8 cellular contexts compared by ENCODE assay signal in the genomic region with DNA sequence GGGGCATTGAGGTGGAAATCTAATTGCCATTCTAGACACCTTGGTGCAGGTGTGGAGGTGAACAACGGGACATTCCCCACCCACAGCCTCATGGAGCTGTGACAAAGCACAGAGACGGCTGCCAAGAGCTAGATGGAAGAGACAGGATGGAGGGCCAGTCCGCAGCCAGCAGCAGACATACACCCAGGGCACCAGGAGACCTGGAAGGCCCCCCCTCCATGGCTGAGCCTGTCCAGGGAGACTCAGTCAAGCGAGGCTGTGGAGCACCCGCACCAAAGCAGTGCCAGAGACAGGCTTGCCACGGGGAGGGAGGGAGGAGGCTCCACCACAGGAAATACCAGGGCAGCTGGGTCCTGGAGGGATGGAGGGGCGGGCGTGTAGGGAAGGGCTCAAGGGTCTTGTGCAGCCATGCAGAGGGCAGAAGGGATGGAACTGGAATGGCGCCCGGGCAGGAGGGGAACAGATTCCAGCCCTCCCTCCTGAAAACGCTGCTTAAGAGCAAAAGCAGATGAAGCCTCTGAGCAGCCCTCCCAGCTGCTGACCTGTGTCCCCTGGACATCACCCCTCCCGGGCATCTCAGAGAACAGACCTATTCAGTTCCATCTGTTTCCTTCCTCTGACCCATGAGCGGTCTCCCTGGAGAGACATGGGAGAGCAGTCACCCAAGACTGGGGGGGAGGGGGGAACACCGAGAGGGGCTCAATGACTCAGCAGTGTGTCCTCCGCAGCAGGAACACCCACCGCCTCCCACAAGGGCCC. TPM values are rescaled to one million over a fixed set of nuclear protein-coding genes. Genes with fewer than 3 reads are reported as not detected.
DNase-seq lines count a peak whose midpoint lies in the region; ATAC-seq and TF ChIP-seq lines count a peak whose summit lies in the region.

No MANE protein-coding gene starts in this region.

- DNase-seq in D341Med (ENCODE audit: low spot score) = peak; percentile 60
- peak; percentile 80 for DNase-seq in NCI-H2029 treated with DMSO at 0.1 percent for 48 hours (lab: John Stamatoyannopoulos, UW)
- DNase-seq in mammary epithelial cell = peak; percentile 54
- peak; percentile 52 for DNase-seq in lower lobe of right lung
- DNase-seq in transverse colon = no peak
- no peak for DNase-seq in occipital lobe (lab: John Stamatoyannopoulos, UW)

- no peaks in the 10 kb centered on the region for H3K36me3 ChIP-seq in mammary epithelial cell (ENCODE audit: insufficient read depth, low read length)
- no peaks in the 10 kb centered on the region for H3K36me3 ChIP-seq in lower lobe of right lung
- no peaks in the 10 kb centered on the region for H3K36me3 ChIP-seq in transverse colon

- intact Hi-C loops in mammary epithelial cell (cut with micrococcal nuclease) (no loop called here), lower lobe of right lung (cut with DNase I) (no loop called here), transverse colon (cut with DNase I; ENCODE audit: low total_unique reads) (no loop called here)

- peaks cover 3% of the 10 kb centered on the region for H4K20me1 ChIP-seq in mammary epithelial cell (ENCODE audit: insufficient read depth, low read length)

- peak; percentile 43 to 44 for ATAC-seq in lower lobe of right lung
- ATAC-seq in GM18861 (IDR thresholded peaks at IDR 0.05; ENCODE audit: unreplicated experiment) = no peak
- ATAC-seq in GM21619 (IDR thresholded peaks at IDR 0.05; ENCODE audit: unreplicated experiment) = no peak

- H3K27me3 ChIP-seq in mammary epithelial cell (ENCODE audit: insufficient read depth, low read length) = no peaks in the 10 kb centered on the region
- H3K27me3 ChIP-seq in lower lobe of right lung (ENCODE audit: low read depth) = no peaks in the 10 kb centered on the region
- H3K27me3 ChIP-seq in transverse colon = no peaks in the 10 kb centered on the region

- no peak overlapping the region for H3K27ac ChIP-seq in mammary epithelial cell (ENCODE audit: insufficient read depth, low read depth, low read length)
- peak overlapping the region; percentile 31 for H3K27ac ChIP-seq in lower lobe of right lung
- H3K27ac ChIP-seq in transverse colon = peak overlapping the region; percentile 14 to 59 (median 35)

- peak overlapping the region; percentile 46 for H2AFZ ChIP-seq in mammary epithelial cell (ENCODE audit: low read depth, low read length)

- H3K4me3 ChIP-seq in mammary epithelial cell (replicated peaks in 1 of 3; ENCODE audit: insufficient read depth in 1 of 3, low read depth in 2 of 3, low read length in 3 of 3) = no peak overlapping the region
- no peak overlapping the region for H3K4me3 ChIP-seq in lower lobe of right lung
- no peak overlapping the region for H3K4me3 ChIP-seq in transverse colon

- CTCF ChIA-PET in mammary epithelial cell (lab: Charles Lee; ENCODE audit: low non-redundant PET) = interaction anchor here (0.7 kb wide), 2 partner anchors 29 to 74 kb away, joined by 3 read pairs; no protein-coding TSS in a partner anchor

- H3K9me3 ChIP-seq in mammary epithelial cell (replicated peaks; ENCODE audit: insufficient read depth, low read length) (no peaks in the 10 kb centered on the region), lower lobe of right lung (no peaks in the 10 kb centered on the region), transverse colon (no peaks in the 10 kb centered on the region)

- no peak overlapping the region for H3K9ac ChIP-seq in mammary epithelial cell (ENCODE audit: insufficient read depth, low read length)

- H3K79me2 ChIP-seq in mammary epithelial cell (ENCODE audit: insufficient read depth, low read length) = peaks cover 86% of the 10 kb centered on the region

- TF ChIP-seq CTCF in mammary epithelial cell (conservative IDR thresholded peaks at IDR 0.05 in 1 of 2, IDR thresholded peaks at IDR 0.05 in 1 of 2; ENCODE audit: extremely low read depth in 1 of 2, insufficient read depth in 1 of 2, low read depth in 1 of 2, low read length in 2 of 2) (no peak), lower lobe of right lung (IDR thresholded peaks at IDR 0.05) (no peak), transverse colon (IDR thresholded peaks at IDR 0.05) (no peak)

- peaks cover 25% of the 10 kb centered on the region for H3K4me1 ChIP-seq in mammary epithelial cell (ENCODE audit: insufficient read depth, low read length)
- peaks cover 36% of the 10 kb centered on the region for H3K4me1 ChIP-seq in lower lobe of right lung
- peaks cover 20 to 43% (median 32%) of the 10 kb centered on the region in 4 donors for H3K4me1 ChIP-seq in transverse colon

- TF ChIP-seq POLR2A in transverse colon (IDR thresholded peaks at IDR 0.05) = no peak

- WGBS in mammary epithelial cell (ENCODE audit: low coverage, missing lambda C conversion rate) = 5% methylated on average over 8 of the region's 16 CpGs
- 39% methylated on average over 16 of the region's 16 CpGs; no CpG with 5 or more reads in 1 of the 2 donors for WGBS in transverse colon (ENCODE audit: low coverage in 1 of 2), 2 donors

- peak overlapping the region; percentile 76 for H3K4me2 ChIP-seq in mammary epithelial cell (ENCODE audit: insufficient read depth, low read depth, low read length)

- dilution Hi-C loops in mammary epithelial cell (cut with HindIII; ENCODE audit: low sequenced_read_pairs) = no loop called here

- BruUV-seq in mammary epithelial cell (replicated peaks; lab: Mats Ljungman, UMichigan) = no TSS peak

- no peak for TF ChIP-seq EP300 in transverse colon (IDR thresholded peaks at IDR 0.05; ENCODE audit: low read depth)

- in situ Hi-C loops in mammary epithelial cell (cut with MboI; ENCODE audit: low sequenced_read_pairs in 2 of 2) = no loop called here
- in situ Hi-C loops in transverse colon (cut with MboI; ENCODE audit: low pct_ligation_motif_present in 1 of 4, low pct_unique_long_range_greater_than_20kb in 1 of 4, low sequenced_read_pairs in 3 of 4) = no loop called here

RNA-seq across cellular contexts. Expression of a gene that starts 14.4 kb away (rescaled TPM):
- total RNA-seq in mammary epithelial cell (10 to 100 TPM; 10.3 to 30.9 TPM), lower lobe of right lung (40.3 TPM), transverse colon (10 to 100 TPM; 25.0 to 54.2 (median 38.0) TPM), occipital lobe (11.4 TPM)
- polyA plus RNA-seq in mammary epithelial cell = 10.9 TPM
- polyA minus RNA-seq in mammary epithelial cell = 50.8 TPM

RNA-seq across cellular contexts. Expression of a gene that starts 38.6 kb away (rescaled TPM):
- total RNA-seq in mammary epithelial cell = not detected
- not detected for polyA plus RNA-seq in mammary epithelial cell
- not detected for polyA minus RNA-seq in mammary epithelial cell
- total RNA-seq in lower lobe of right lung = not detected
- total RNA-seq in transverse colon = not detected
- total RNA-seq in occipital lobe = not detected

RNA-seq across cellular contexts. Expression of a gene that starts 38.8 kb away (rescaled TPM):
- total RNA-seq in mammary epithelial cell (1 to 10 TPM; 4.8 to 5.8 TPM), lower lobe of right lung (6.6 TPM), transverse colon (1 to 10 TPM in 2 of 4 donors, under 1 TPM in 2; 0.20 to 6.7 (median 1.6) TPM), occipital lobe (2.8 TPM)
- 4.2 TPM for polyA plus RNA-seq in mammary epithelial cell
- polyA minus RNA-seq in mammary epithelial cell = 2.9 TPM

Comparison
In these comparisons a context has a peak if more than half of its experiments do, and no peak if none do; other contexts are left out.
1. DNase-seq: peak in D341Med (single experiment), NCI-H2029 treated with DMSO at 0.1 percent for 48 hours (single experiment), mammary epithelial cell (single experiment) and lower lobe of right lung (single experiment); none in transverse colon (single experiment) and occipital lobe (single experiment).
2. ATAC-seq: peak in lower lobe of right lung (2 of 2); none in GM18861 (single experiment) and GM21619 (single experiment).